9 cellular contexts compared by ENCODE assay signal in the genomic region with DNA sequence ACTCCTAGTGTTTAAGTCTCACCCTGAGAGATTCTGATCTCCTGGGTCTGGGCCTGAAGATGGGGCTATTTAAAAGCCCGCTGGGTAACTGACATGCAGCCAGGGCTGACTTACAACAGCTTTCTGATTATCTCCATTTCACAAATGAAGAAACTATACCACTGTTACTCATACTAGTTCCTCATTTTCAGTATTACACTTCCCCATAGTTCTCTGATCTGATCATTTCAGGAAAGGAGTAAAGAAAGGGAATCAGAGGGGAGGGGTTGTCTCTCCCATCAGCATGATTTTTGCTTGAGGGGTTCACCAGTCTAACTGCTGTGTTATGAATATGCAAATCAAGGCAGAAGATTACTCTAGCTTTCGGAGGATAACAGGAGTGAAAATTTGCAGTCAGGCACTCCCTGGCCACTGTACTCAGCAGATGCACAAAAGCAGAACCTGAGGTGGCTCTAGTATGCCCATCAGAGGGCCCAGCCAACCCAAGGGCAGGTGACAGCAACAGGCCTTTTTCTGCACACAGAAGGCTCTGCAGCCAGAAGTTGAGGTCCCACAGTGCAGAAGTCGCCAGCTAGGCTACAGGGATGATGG. TPM values are rescaled to one million over a fixed set of nuclear protein-coding genes. Genes with fewer than 3 reads are reported as not detected.
DNase-seq lines count a peak whose midpoint lies in the region; ATAC-seq and TF ChIP-seq lines count a peak whose summit lies in the region.
"Had no signal": no experiment of that assay in that cellular context is flagged by ENCODE, and none has a peak within 500 bp of the region (broad histone marks: within the 10 kb centered on the region; RNA-seq: fewer than 3 reads in every experiment).

No MANE protein-coding gene starts in this region.

- H3K4me3 Mint-ChIP-seq in activated CD4-positive, alpha-beta T cell treated with anti-CD3 and anti-CD28 coated beads, Interleukin-2, amount 10 ng/mL, durations not matched to agents 24 days and 14 days = no peak overlapping the region

- H3K4me3 ChIP-seq in Peyer's patch = no peak overlapping the region
- H3K4me3 ChIP-seq in psoas muscle = no peak overlapping the region
- H3K4me3 ChIP-seq: A549 had no signal

- peak overlapping the region; percentile 23 to 75 (median 52) for H3K27ac ChIP-seq in Peyer's patch
- H3K27ac ChIP-seq in psoas muscle = peak overlapping the region; percentile 79
- H3K27ac ChIP-seq: A549 had no signal

- peaks cover 0 to 6% (median 0%) of the 10 kb centered on the region in 3 donors for H3K36me3 ChIP-seq in Peyer's patch
- H3K36me3 ChIP-seq in psoas muscle (ENCODE audit: insufficient read depth in 1 of 2, low read depth in 1 of 2) = peaks cover 0 to 9% of the 10 kb centered on the region in 2 donors

- peaks cover 0 to 5% (median 0%) of the 10 kb centered on the region in 4 donors for H3K4me1 ChIP-seq in Peyer's patch
- peaks cover 74% of the 10 kb centered on the region for H3K4me1 ChIP-seq in psoas muscle
- H3K4me1 ChIP-seq: A549 had no signal

- peaks cover 15% of the 10 kb centered on the region for H3K4me1 Mint-ChIP-seq in activated CD4-positive, alpha-beta T cell treated with anti-CD3 and anti-CD28 coated beads, Interleukin-2, amount 10 ng/mL, durations not matched to agents 24 days and 14 days

- no peak for TF ChIP-seq CTCF in Peyer's patch (IDR thresholded peaks at IDR 0.05)
- TF ChIP-seq CTCF in psoas muscle (IDR thresholded peaks at IDR 0.05) = no peak

- H3K36me3 Mint-ChIP-seq in activated CD4-positive, alpha-beta T cell treated with anti-CD3 and anti-CD28 coated beads, Interleukin-2, amount 10 ng/mL, durations not matched to agents 24 days and 14 days (ENCODE audit: low read depth) = no peaks in the 10 kb centered on the region

- ATAC-seq in HG02938 (IDR thresholded peaks at IDR 0.05; ENCODE audit: unreplicated experiment) = peak; percentile 74
- no peak for ATAC-seq in psoas muscle
- ATAC-seq: A549 had no signal

- no peaks in the 10 kb centered on the region for H3K27me3 Mint-ChIP-seq in activated CD4-positive, alpha-beta T cell treated with anti-CD3 and anti-CD28 coated beads, Interleukin-2, amount 10 ng/mL, durations not matched to agents 24 days and 14 days

- DNase-seq in activated CD4-positive, alpha-beta T cell treated with anti-CD3 and anti-CD28 coated beads, Interleukin-2, amount 10 ng/mL, durations not matched to agents 24 days and 14 days = no peak
- no peak for DNase-seq in activated CD4-positive, alpha-beta T cell treated with anti-CD3 and anti-CD28 coated beads, Interleukin-2, amount 50 U/mL, for 1 hour
- DNase-seq in Peyer's patch (peak in 2 of 3 donors; percentile 66 to 69), psoas muscle (no peak), NCI-H1436 treated with DMSO at 0.1 percent for 48 hours (lab: John Stamatoyannopoulos, UW) (no peak)
- no peak for DNase-seq in effector CD8-positive, alpha-beta T cell (lab: John Stamatoyannopoulos, UW)
- no peak for DNase-seq in central memory CD4-positive, alpha-beta T cell

- H3K27me3 ChIP-seq in Peyer's patch = no peaks in the 10 kb centered on the region
- no peaks in the 10 kb centered on the region for H3K27me3 ChIP-seq in psoas muscle (ENCODE audit: insufficient read depth in 3 of 3, low read length in 2 of 3)

- TF ChIP-seq POLR2A in Peyer's patch (IDR thresholded peaks at IDR 0.05) = no peak

- H3K9me3 ChIP-seq in Peyer's patch (no peaks in the 10 kb centered on the region), psoas muscle (no peaks in the 10 kb centered on the region)
- H3K9me3 ChIP-seq: A549 had no signal

- H3K27ac Mint-ChIP-seq in activated CD4-positive, alpha-beta T cell treated with anti-CD3 and anti-CD28 coated beads, Interleukin-2, amount 10 ng/mL, durations not matched to agents 24 days and 14 days = peak overlapping the region; percentile 16

- H3K9me3 Mint-ChIP-seq in activated CD4-positive, alpha-beta T cell treated with anti-CD3 and anti-CD28 coated beads, Interleukin-2, amount 10 ng/mL, durations not matched to agents 24 days and 14 days = no peaks in the 10 kb centered on the region

- WGBS in psoas muscle, 3 donors = 67 to 93% (median 74%) methylated on average over 3 of the region's 3 CpGs

- intact Hi-C loops in activated CD4-positive, alpha-beta T cell treated with anti-CD3 and anti-CD28 coated beads, Interleukin-2, amount 10 ng/mL, durations not matched to agents 24 days and 14 days (cut with micrococcal nuclease) = loop anchor here (1.0 kb wide), 1 partner anchor 16 kb away; no protein-coding TSS in a partner anchor
- intact Hi-C loops in psoas muscle (cut with DNase I) = no loop called here

RNA-seq across cellular contexts. Expression of a gene that starts 59.4 kb away (rescaled TPM):
- 3.7 and 4.3 TPM in 2 replicates for total RNA-seq in activated CD4-positive, alpha-beta T cell treated with anti-CD3 and anti-CD28 coated beads, Interleukin-2, amount 10 ng/mL, durations not matched to agents 24 days and 14 days
- total RNA-seq in Peyer's patch (100 to 1,000 TPM in 2 of 4 donors, 10 to 100 TPM in 2; 64.6 to 189 (median 125) TPM), psoas muscle (10 to 100 TPM; 44.3 to 65.6 (median 54.6) TPM)
- polyA plus RNA-seq in psoas muscle = 10 to 100 TPM in 2 of 3 donors, 1 to 10 TPM in 1; 3.7 to 41.1 (median 13.4) TPM

Comparison
In these comparisons a context has a peak if more than half of its experiments do, and no peak if none do; other contexts are left out.
1. DNase-seq: peak in Peyer's patch (2 of 3); none in activated CD4-positive, alpha-beta T cell treated with anti-CD3 and anti-CD28 coated beads, Interleukin-2, amount 10 ng/mL, durations not matched to agents 24 days and 14 days (single experiment), activated CD4-positive, alpha-beta T cell treated with anti-CD3 and anti-CD28 coated beads, Interleukin-2, amount 50 U/mL, for 1 hour (single experiment), psoas muscle (0 of 2), effector CD8-positive, alpha-beta T cell (single experiment), NCI-H1436 treated with DMSO at 0.1 percent for 48 hours (single experiment) and central memory CD4-positive, alpha-beta T cell (single experiment).